ENCODE assay signal across 2 cellular contexts in the genomic region with DNA sequence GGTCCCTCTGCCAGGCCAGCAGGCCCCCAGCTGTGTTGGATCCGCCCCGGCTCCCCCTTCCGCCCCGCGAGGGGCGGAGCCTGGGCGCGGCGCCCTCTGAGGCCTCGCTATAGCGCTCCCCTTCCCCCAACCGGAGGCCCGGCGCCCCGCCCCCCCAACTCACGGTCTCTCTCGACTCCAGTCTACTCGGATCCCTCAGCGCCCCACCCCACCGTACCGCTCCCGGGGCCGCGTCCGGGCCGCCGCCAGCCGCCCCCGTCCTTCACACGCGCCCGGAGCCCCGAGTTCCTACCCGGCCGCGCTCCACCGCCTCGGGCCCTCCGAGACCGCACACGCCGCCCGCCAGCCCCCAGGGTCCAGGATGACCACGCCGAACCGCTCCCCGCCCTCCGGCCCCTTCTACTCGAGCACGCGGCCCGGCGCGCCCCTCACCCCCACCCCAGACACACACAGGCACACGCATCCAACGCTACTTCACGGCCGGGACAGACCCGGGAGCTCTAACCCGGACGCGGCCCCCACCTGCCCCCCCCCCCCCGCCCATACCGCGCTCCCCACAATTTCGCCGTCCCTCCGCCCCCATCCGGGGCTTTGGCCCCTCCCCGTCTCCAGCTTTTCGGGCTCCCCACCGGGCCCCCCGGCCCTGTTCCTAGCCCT.
A peak's percentile ranks its signal among the peaks of the same experiment; 100 is the strongest.
TF ChIP-seq lines count a peak whose summit lies in the region.

No MANE protein-coding gene starts in this region.

TF ChIP-seq in PFSK-1, 5 proteins besides CTCF, POLR2A, EP300 and RAD21:
- peak; percentile 20; the same call in 1 of the 2 replicates for TF ChIP-seq TAF1 (IDR thresholded peaks at IDR 0.05; ENCODE audit: borderline replicate concordance, insufficient read depth, low read length)
- TF ChIP-seq, protein P1, sequence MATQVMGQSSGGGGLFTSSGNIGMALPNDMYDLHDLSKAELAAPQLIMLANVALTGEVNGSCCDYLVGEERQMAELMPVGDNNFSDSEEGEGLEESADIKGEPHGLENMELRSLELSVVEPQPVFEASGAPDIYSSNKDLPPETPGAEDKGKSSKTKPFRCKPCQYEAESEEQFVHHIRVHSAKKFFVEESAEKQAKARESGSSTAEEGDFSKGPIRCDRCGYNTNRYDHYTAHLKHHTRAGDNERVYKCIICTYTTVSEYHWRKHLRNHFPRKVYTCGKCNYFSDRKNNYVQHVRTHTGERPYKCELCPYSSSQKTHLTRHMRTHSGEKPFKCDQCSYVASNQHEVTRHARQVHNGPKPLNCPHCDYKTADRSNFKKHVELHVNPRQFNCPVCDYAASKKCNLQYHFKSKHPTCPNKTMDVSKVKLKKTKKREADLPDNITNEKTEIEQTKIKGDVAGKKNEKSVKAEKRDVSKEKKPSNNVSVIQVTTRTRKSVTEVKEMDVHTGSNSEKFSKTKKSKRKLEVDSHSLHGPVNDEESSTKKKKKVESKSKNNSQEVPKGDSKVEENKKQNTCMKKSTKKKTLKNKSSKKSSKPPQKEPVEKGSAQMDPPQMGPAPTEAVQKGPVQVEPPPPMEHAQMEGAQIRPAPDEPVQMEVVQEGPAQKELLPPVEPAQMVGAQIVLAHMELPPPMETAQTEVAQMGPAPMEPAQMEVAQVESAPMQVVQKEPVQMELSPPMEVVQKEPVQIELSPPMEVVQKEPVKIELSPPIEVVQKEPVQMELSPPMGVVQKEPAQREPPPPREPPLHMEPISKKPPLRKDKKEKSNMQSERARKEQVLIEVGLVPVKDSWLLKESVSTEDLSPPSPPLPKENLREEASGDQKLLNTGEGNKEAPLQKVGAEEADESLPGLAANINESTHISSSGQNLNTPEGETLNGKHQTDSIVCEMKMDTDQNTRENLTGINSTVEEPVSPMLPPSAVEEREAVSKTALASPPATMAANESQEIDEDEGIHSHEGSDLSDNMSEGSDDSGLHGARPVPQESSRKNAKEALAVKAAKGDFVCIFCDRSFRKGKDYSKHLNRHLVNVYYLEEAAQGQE (IDR thresholded peaks at IDR 0.05; ENCODE audit: insufficient read depth in 1 of 2, low read depth in 2 of 2, low read length in 2 of 2): no peak
- TF ChIP-seq POLR2AphosphoS5 (IDR thresholded peaks at IDR 0.05; ENCODE audit: low read depth, low read length): peak; percentile 66
- no peak for TF ChIP-seq FOXP2 (optimal IDR thresholded peaks at IDR 0.05; ENCODE audit: borderline replicate concordance, extremely low read depth, extremely low read length, insufficient read depth)
- TF ChIP-seq SIN3A (IDR thresholded peaks at IDR 0.05; ENCODE audit: borderline replicate concordance, insufficient read depth, low read length): peak; percentile 46; the same call in 1 of the 2 replicates

TF ChIP-seq in neural cell, 6 proteins besides CTCF, POLR2A, EP300 and RAD21 (continued from another document):
- TF ChIP-seq, protein P1 (IDR thresholded peaks at IDR 0.05; ENCODE audit: borderline replicate concordance): no peak
- no peak for TF ChIP-seq POLR2AphosphoS5 (IDR thresholded peaks at IDR 0.05)
